Comparison of ENCODE assay signal across 8 cellular contexts in the genomic region with DNA sequence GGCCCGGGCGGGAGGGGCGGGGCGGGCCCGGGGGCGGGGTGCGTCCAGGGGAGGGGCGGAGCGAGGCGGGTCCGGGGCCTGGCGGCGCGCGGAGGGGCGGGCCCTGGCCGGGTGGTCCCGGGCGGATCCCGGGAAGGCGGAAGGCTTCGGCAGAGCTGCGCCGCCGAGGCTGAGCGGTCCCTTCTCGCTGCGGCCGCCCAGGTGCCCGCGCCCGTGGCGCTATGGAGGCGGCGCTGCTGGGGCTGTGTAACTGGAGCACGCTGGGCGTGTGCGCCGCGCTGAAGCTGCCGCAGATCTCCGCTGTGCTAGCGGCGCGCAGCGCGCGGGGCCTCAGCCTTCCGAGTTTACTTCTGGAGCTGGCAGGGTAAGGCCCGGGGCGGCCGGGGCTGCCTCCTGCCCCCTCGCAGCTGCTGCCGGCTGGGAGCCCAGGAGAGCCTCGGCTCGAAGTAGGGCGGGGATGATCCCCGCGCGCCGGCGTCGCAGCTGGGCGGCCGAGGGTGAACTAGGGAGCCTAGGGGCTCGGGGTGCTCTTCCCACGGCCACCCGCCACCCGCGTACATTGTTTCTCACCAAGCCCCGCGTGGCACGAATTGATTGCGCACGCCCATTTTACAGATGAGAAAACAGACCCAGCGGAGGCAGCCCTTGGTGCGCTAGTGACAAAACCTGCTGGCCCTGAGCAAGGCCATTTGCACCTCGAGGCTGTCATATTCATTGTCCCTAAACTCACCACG. TPM values are rescaled to one million over a fixed set of nuclear protein-coding genes. Genes with fewer than 3 reads are reported as not detected.
DNase-seq lines count a peak whose midpoint lies in the region; ATAC-seq and TF ChIP-seq lines count a peak whose summit lies in the region.

A gene (plus strand): TSS at position 142 of the 734 bp plus-strand sequence. CDS start 80 bp downstream, at position 222.

- TF ChIP-seq CTCF in MM.1S (IDR thresholded peaks at IDR 0.05; ENCODE audit: low read length) (no peak), lung (IDR thresholded peaks at IDR 0.05; ENCODE audit: control extremely low read depth, extremely low read depth) (no peak), testis (IDR thresholded peaks at IDR 0.05) (no peak)

- peak; percentile 77 for TF ChIP-seq POLR2A in testis (IDR thresholded peaks at IDR 0.05)

- 3 to 7% methylated on average over 33 to 78 of the region's 79 CpGs for WGBS in lung, 2 donors
- 5 to 6% methylated on average over 8 to 29 of the region's 79 CpGs for WGBS in testis, 2 donors

- no peaks in the 10 kb centered on the region for H4K20me1 ChIP-seq in MM.1S (ENCODE audit: insufficient read depth, low read length)

- peak within 1 kb of the TSS; percentile 94 for H3K4me2 ChIP-seq in MM.1S (ENCODE audit: low read depth, low read length)

- H3F3A ChIP-seq in MM.1S (ENCODE audit: insufficient read depth, low read length): peaks cover 14% of the 10 kb centered on the region

- peak; percentile 14 for DNase-seq in activated T-cell treated with anti-CD3 and anti-CD28 coated beads for 1 hour (ENCODE audit: low read depth)
- no peak for DNase-seq in activated T-cell treated with anti-CD3 and anti-CD28 coated beads, Interleukin-2, amount 50 U/mL, for 1 hour
- DNase-seq in MM.1S: peak; percentile 88
- peak; percentile 88 to 91 for DNase-seq in SJCRH30
- no peak for DNase-seq in lung (ENCODE audit: low spot score)
- DNase-seq in testis: no peak

- H3K4me1 ChIP-seq in MM.1S (ENCODE audit: low read length) (peaks cover 16% of the 10 kb centered on the region), SJCRH30 (peaks cover 4% of the 10 kb centered on the region; the same call in 1 of the 2 replicates), lung (ENCODE audit: control insufficient read depth in 2 of 2, insufficient read depth in 2 of 2, low read length in 2 of 2) (peaks cover 0 to 6% of the 10 kb centered on the region in 2 donors), testis (peaks cover 11% of the 10 kb centered on the region)

- intact Hi-C loops in testis (cut with DNase I; ENCODE audit: low total_unique reads): no loop called here

- H3K9me3 ChIP-seq in MM.1S (replicated peaks; ENCODE audit: insufficient read depth, low read length) (no peaks in the 10 kb centered on the region), SJCRH30 (replicated peaks) (no peaks in the 10 kb centered on the region), lung (ENCODE audit: control insufficient read depth in 2 of 2, insufficient read depth in 1 of 2, low read length in 1 of 2) (no peaks in the 10 kb centered on the region), testis (no peaks in the 10 kb centered on the region)

- no peaks in the 10 kb centered on the region for H3K79me2 ChIP-seq in MM.1S (ENCODE audit: low read length)

- H3K4me3 ChIP-seq in MM.1S (ENCODE audit: low read length): peak within 1 kb of the TSS; percentile 78
- peak within 1 kb of the TSS; percentile 66 for H3K4me3 ChIP-seq in SJCRH30
- H3K4me3 ChIP-seq in lung: peak within 1 kb of the TSS; percentile 55
- peak within 1 kb of the TSS; percentile 85 to 86 for H3K4me3 ChIP-seq in testis

- H3K9me2 ChIP-seq in MM.1S (replicated peaks; ENCODE audit: insufficient read depth, low read length): no peaks in the 10 kb centered on the region

- H2AFZ ChIP-seq in MM.1S (ENCODE audit: low read length): peak within 1 kb of the TSS; percentile 99

- H3K27me3 ChIP-seq in MM.1S (replicated peaks; ENCODE audit: insufficient read depth, low read length) (0 out of 2 replicates have a peak, but pooled peaks cover 3% of the 10 kb centered on the region), SJCRH30 (no peaks in the 10 kb centered on the region), lung (ENCODE audit: control insufficient read depth, insufficient read depth) (no peaks in the 10 kb centered on the region), testis (no peaks in the 10 kb centered on the region)

- H3K27ac ChIP-seq in MM.1S (ENCODE audit: low read length) (peak within 1 kb of the TSS; percentile 75; the same call in 1 of the 2 replicates), SJCRH30 (peak within 1 kb of the TSS; percentile 87), cingulate gyrus (ENCODE audit: low read depth, low read length) (peak within 1 kb of the TSS; percentile 77), lung (ENCODE audit: low read depth in 1 of 2, low read length in 1 of 2) (peak within 1 kb of the TSS; percentile 91 to 95), testis (peak within 1 kb of the TSS; percentile 85 to 92)

- no peaks in the 10 kb centered on the region for H3K36me3 ChIP-seq in MM.1S (replicated peaks; ENCODE audit: insufficient read depth, low read length)
- H3K36me3 ChIP-seq in SJCRH30: no peaks in the 10 kb centered on the region
- no peaks in the 10 kb centered on the region for H3K36me3 ChIP-seq in lung (ENCODE audit: control insufficient read depth in 2 of 2, insufficient read depth in 2 of 2, low read length in 2 of 2)
- no peaks in the 10 kb centered on the region for H3K36me3 ChIP-seq in testis (ENCODE audit: low read depth, missing control alignments)

- ATAC-seq in HG02571 (IDR thresholded peaks at IDR 0.05; ENCODE audit: unreplicated experiment): peak; percentile 75
- ATAC-seq in lung (ENCODE audit: insufficient read depth, low FRiP score): no peak

- H3K9ac ChIP-seq in MM.1S (ENCODE audit: low read length): peak within 1 kb of the TSS; percentile 65

RNA-seq across cellular contexts. Expression of the gene that starts here (rescaled TPM):
- 5.0 and 6.1 TPM in 2 replicates for total RNA-seq in SJCRH30 (2014; rRNA removed; shearing (Covaris generic))
- 10 to 100 TPM; 23.4 to 27.4 TPM for total RNA-seq in lung
- 10 to 100 TPM; 17.6 to 21.3 TPM for polyA plus RNA-seq in lung
- 10 to 100 TPM; 38.9 to 46.0 TPM for total RNA-seq in testis
- 23.3 TPM for polyA plus RNA-seq in testis (ENCODE audit: insufficient read depth, low read depth, low replicate concordance)

Comparison
In these comparisons a context has a peak if more than half of its experiments do, and no peak if none do; other contexts are left out.
1. DNase-seq: peak in activated T-cell treated with anti-CD3 and anti-CD28 coated beads for 1 hour (single experiment), MM.1S (single experiment) and SJCRH30 (2 of 2); none in activated T-cell treated with anti-CD3 and anti-CD28 coated beads, Interleukin-2, amount 50 U/mL, for 1 hour (single experiment), lung (single experiment) and testis (single experiment).
2. Peak in every context shown above with its lines, with median percentiles within 50 percentile points of each other: H3K27ac ChIP-seq and H3K4me3 ChIP-seq.